ENCODE assay signal across 12 cellular contexts in the genomic region with DNA sequence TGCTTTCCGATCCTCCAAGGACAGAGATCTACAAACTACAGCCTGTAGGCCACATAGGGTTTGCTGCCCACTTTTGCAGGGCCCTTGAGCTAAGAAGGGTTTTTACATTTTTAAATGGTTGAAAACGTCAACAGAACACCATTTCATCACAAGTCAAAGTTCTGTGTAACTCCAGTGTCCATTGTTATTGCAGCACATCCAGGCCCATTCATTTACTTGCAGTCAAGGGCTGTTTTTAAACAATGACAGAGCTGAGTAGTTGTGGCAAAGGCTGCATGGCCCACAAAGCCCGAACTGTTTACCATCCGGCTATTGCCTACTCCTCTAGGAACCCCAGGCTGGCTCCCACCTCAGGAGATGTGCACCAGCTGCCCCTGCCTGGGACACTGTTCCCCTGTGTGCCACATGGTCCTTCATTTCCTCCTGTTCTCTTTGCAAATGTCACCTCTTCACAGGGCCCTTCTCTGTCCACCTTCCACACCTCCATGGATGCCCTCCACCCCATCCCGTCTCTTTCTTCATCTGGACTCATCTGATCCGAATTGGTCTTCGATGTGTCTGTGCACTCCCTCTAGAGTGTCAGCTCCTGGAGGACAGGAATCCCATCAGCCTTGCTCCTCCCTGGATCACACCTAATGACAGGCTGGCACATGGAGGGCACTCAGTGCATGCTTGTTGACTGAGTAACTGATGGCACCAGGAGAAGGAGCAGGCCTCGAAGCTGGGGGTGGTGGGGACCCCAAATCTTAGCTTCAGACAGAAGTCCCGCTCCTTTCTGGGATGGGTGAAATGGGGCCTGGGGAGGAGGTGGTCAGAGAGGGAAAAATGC.
"Had no signal": no experiment of that assay in that cellular context is flagged by ENCODE, and none has a peak within 500 bp of the region (broad histone marks: within the 10 kb centered on the region; RNA-seq: fewer than 3 reads in every experiment).

No MANE protein-coding gene starts in this region.

- H3K4me1 ChIP-seq: prostate gland, uterus had no signal

- DNase-seq: activated CD4-positive, CD25-positive, alpha-beta regulatory T cell; activated T-cell treated with anti-CD3 and anti-CD28 coated beads, Interleukin-2, amount 50 U/mL, for 24 hours; effector memory CD4-positive, alpha-beta T cell; hippocampal formation; small intestine; stimulated activated CD4-positive, alpha-beta T cell treated with anti-CD3 and anti-CD28 coated beads, Interleukin-4, amount 100 ng/mL, for 24 hours; T-helper 9 cell; uterus had no signal

- H3K27me3 ChIP-seq: uterus had no signal

- H3K27ac ChIP-seq: prostate gland, uterus had no signal

- ATAC-seq: stimulated activated memory B cell treated with anti-CD40 and anti-IgM and Interleukin-4, amounts not matched to agents 10 μg/mL and 1 μg/mL and 100 μg/mL, for 72 hours had no signal

- FAIRE-seq: islet of Langerhans, small intestine had no signal

- H3K9me3 ChIP-seq: prostate gland, uterus had no signal

- H3K36me3 ChIP-seq: prostate gland, uterus had no signal

- H3K4me3 ChIP-seq: lung, prostate gland, uterus had no signal
